ENCODE assay signal across 8 cellular contexts in genomic region chr21:45154511-45155508, GRCh38.
DNase-seq lines count a peak whose midpoint lies in the region; ATAC-seq, FAIRE-seq and TF ChIP-seq lines count a peak whose summit lies in the region.

No MANE protein-coding gene starts in this region.

- FAIRE-seq in D721Med (lab: Jason Lieb, UNC): no peak

- H3K27ac Mint-ChIP-seq in brain: peak overlapping the region in 4 of 5 experiments; percentile 69 to 91 (median 82)

- ATAC-seq in GM19467 (IDR thresholded peaks at IDR 0.05; ENCODE audit: unreplicated experiment) (no peak), GM21717 (IDR thresholded peaks at IDR 0.05; ENCODE audit: unreplicated experiment) (no peak)

- H3K4me1 Mint-ChIP-seq in brain: peaks cover 83% of the 10 kb centered on the region

- peaks cover 14% of the 10 kb centered on the region for H3K36me3 Mint-ChIP-seq in brain

- H3K9me3 Mint-ChIP-seq in brain: peaks cover 0 to 2% (median 0%) of the 10 kb centered on the region in 5 experiments

- peak overlapping the region in 1 of 5 experiments; percentile 62 for H3K4me3 Mint-ChIP-seq in brain

- DNase-seq in ELR (ENCODE audit: low read depth): peak; percentile 54
- DNase-seq in NCI-H2227 (lab: John Stamatoyannopoulos, UW; ENCODE audit: unreplicated experiment): peak; percentile 89
- DNase-seq in myocyte (ENCODE audit: low read depth): peak; percentile 91
- no peak for DNase-seq in D721Med (ENCODE audit: insufficient read length, low spot score)
- no peak for DNase-seq in medulla oblongata (ENCODE audit: extremely low spot score)

- TF ChIP-seq CTCF in brain (conservative IDR thresholded peaks at IDR 0.05): no peak
- TF ChIP-seq CTCF in D721Med (IDR thresholded peaks at IDR 0.05; ENCODE audit: insufficient read depth, missing control alignments): no peak

- H3K27me3 Mint-ChIP-seq in brain: no peaks in the 10 kb centered on the region

Comparison
In these comparisons a context has a peak if more than half of its experiments do, and no peak if none do; other contexts are left out.
1. DNase-seq: peak in ELR (single experiment), NCI-H2227 (single experiment) and myocyte (single experiment); none in D721Med (single experiment) and medulla oblongata (single experiment).